In genomic region chr13:50910483-50910805, GRCh38 we compare ENCODE assay signal across 8 cellular contexts.
DNase-seq lines count a peak whose midpoint lies in the region; ATAC-seq and TF ChIP-seq lines count a peak whose summit lies in the region.

No MANE protein-coding gene starts in this region.

- H3K4me1 ChIP-seq in iPS-18a (ENCODE audit: control insufficient read depth, low read depth, low read length), result peaks cover 24% of the 10 kb centered on the region

- DNase-seq in Ammon's horn (ENCODE audit: low spot score), result peak; percentile 57
- peak; percentile 50 for DNase-seq in NCI-H2227 (lab: John Stamatoyannopoulos, UW; ENCODE audit: unreplicated experiment)
- no peak for DNase-seq in astrocyte of the cerebellum (ENCODE audit: low read depth)
- no peak for DNase-seq in skeletal muscle cell (ENCODE audit: low read depth)

- no peak overlapping the region for H3K27ac ChIP-seq in iPS-18a (ENCODE audit: low read length)

- H3K36me3 ChIP-seq in iPS-18a (ENCODE audit: control insufficient read depth, low read depth, low read length), result no peaks in the 10 kb centered on the region

- H3K9me3 ChIP-seq in iPS-18a (ENCODE audit: control insufficient read depth, low read depth, low read length), result no peaks in the 10 kb centered on the region

- ATAC-seq in GM19372 (IDR thresholded peaks at IDR 0.05; ENCODE audit: low read depth, unreplicated experiment), result peak; percentile 0
- ATAC-seq in GM19455 (IDR thresholded peaks at IDR 0.05; ENCODE audit: unreplicated experiment), result no peak
- ATAC-seq in HG02970 (IDR thresholded peaks at IDR 0.05; ENCODE audit: low FRiP score, unreplicated experiment), result no peak

- in situ Hi-C loops in astrocyte of the cerebellum (cut with HindIII; ENCODE audit: low sequenced_read_pairs), result no loop called here

- H3K4me3 ChIP-seq in astrocyte of the cerebellum (ENCODE audit: low read depth, low read length) (peak overlapping the region; percentile 73), iPS-18a (ENCODE audit: low read length) (peak overlapping the region; percentile 86), skeletal muscle cell (ENCODE audit: low read depth, low read length) (peak overlapping the region; percentile 77)

- TF ChIP-seq CTCF in astrocyte of the cerebellum (IDR thresholded peaks at IDR 0.05; ENCODE audit: low read depth, low read length, missing control alignments), result peak; percentile 9

- no peaks in the 10 kb centered on the region for H3K27me3 ChIP-seq in iPS-18a (ENCODE audit: control insufficient read depth, insufficient read depth, low read length)

- H3K9ac ChIP-seq in iPS-18a (ENCODE audit: low read length), result peak overlapping the region; percentile 86

Comparison
In these comparisons a context has a peak if more than half of its experiments do, and no peak if none do; other contexts are left out.
1. DNase-seq: peak in Ammon's horn (single experiment) and NCI-H2227 (single experiment); none in astrocyte of the cerebellum (single experiment) and skeletal muscle cell (single experiment).
2. Peak in every context shown above with its lines, with median percentiles within 50 percentile points of each other: H3K4me3 ChIP-seq.